Comparison of ENCODE assay signal across 9 cellular contexts in genomic region chr17:36950027-36950426, GRCh38. TPM values are rescaled to one million over a fixed set of nuclear protein-coding genes. Genes with fewer than 3 reads are reported as not detected.
A peak's percentile ranks its signal among the peaks of the same experiment; 100 is the strongest.
DNase-seq lines count a peak whose midpoint lies in the region; ATAC-seq and TF ChIP-seq lines count a peak whose summit lies in the region.
"Had no signal": no experiment of that assay in that cellular context is flagged by ENCODE, and none has a peak within 500 bp of the region (broad histone marks: within the 10 kb centered on the region; RNA-seq: fewer than 3 reads in every experiment).

No MANE protein-coding gene starts in this region.

- H3K27ac Mint-ChIP-seq in Calu3 (ENCODE audit: unreplicated experiment), result peak overlapping the region; percentile 85
- no peak overlapping the region for H3K27ac Mint-ChIP-seq in endodermal cell
- H3K27ac Mint-ChIP-seq in osteocyte (ENCODE audit: unreplicated experiment), result peak overlapping the region; percentile 94

- H3K9ac ChIP-seq in OCI-LY3 (ENCODE audit: low read length) (peak overlapping the region; percentile 92), endodermal cell (ENCODE audit: extremely low read depth, low read length, poor library complexity, severe bottlenecking) (peak overlapping the region; percentile 74)

- CTCF ChIA-PET in Calu3 (lab: Charles Lee), result interaction anchor here (0.6 to 2.1 kb wide), 4 partner anchors 26 to 347 kb away, joined by 3 to 15 read pairs (median 10); no protein-coding TSS in a partner anchor

- H3K4me1 ChIP-seq in OCI-LY3 (ENCODE audit: low read length) (peaks cover 15% of the 10 kb centered on the region), endodermal cell (ENCODE audit: control insufficient read depth, insufficient read depth, low read length) (peaks cover 32% of the 10 kb centered on the region)

- H3K27me3 Mint-ChIP-seq in Calu3 (ENCODE audit: unreplicated experiment), result peaks cover 27% of the 10 kb centered on the region
- peaks cover 26% of the 10 kb centered on the region for H3K27me3 Mint-ChIP-seq in endodermal cell (ENCODE audit: insufficient read depth)
- peaks cover 32% of the 10 kb centered on the region for H3K27me3 Mint-ChIP-seq in osteocyte (ENCODE audit: unreplicated experiment)

- no peak for DNase-seq in Calu3
- DNase-seq in endodermal cell, result no peak
- DNase-seq in osteocyte (ENCODE audit: extremely low spot score, unreplicated experiment), result no peak
- DNase-seq in AG20443 (ENCODE audit: low spot score), result no peak
- no peak for DNase-seq in NCI-H1694 treated with DMSO at 0.1 percent for 48 hours (lab: John Stamatoyannopoulos, UW)

- H4K20me1 ChIP-seq in OCI-LY3 (ENCODE audit: insufficient read depth, low read length), result 0 out of 2 replicates have a peak, but pooled peaks cover 7% of the 10 kb centered on the region

- peak overlapping the region; percentile 79 for H3K4me2 ChIP-seq in OCI-LY3 (ENCODE audit: low read length)

- H3K9me3 ChIP-seq in OCI-LY3 (ENCODE audit: insufficient read depth, low read length) (no peaks in the 10 kb centered on the region), endodermal cell (ENCODE audit: control insufficient read depth, low read length) (no peaks in the 10 kb centered on the region)

- peaks cover 59% of the 10 kb centered on the region for H3K36me3 Mint-ChIP-seq in Calu3 (ENCODE audit: insufficient read depth, unreplicated experiment)
- H3K36me3 Mint-ChIP-seq in endodermal cell (ENCODE audit: low read depth), result peaks cover 46% of the 10 kb centered on the region
- peaks cover 32% of the 10 kb centered on the region for H3K36me3 Mint-ChIP-seq in osteocyte (ENCODE audit: unreplicated experiment)

- peaks cover 9% of the 10 kb centered on the region for H3K27me3 ChIP-seq in OCI-LY3 (ENCODE audit: low read depth, low read length)
- H3K27me3 ChIP-seq in endodermal cell (ENCODE audit: control insufficient read depth, insufficient read depth, low read length, poor library complexity, severe bottlenecking), result peaks cover 21% of the 10 kb centered on the region

- H3K27ac ChIP-seq in OCI-LY3 (ENCODE audit: low read length), result no peak overlapping the region
- no peak overlapping the region for H3K27ac ChIP-seq in endodermal cell (ENCODE audit: low read depth, low read length)

- peak overlapping the region; percentile 90 for H3K4me3 Mint-ChIP-seq in Calu3 (ENCODE audit: low read depth, unreplicated experiment)
- peak overlapping the region; percentile 73 for H3K4me3 Mint-ChIP-seq in endodermal cell
- peak overlapping the region; percentile 95 for H3K4me3 Mint-ChIP-seq in osteocyte (ENCODE audit: unreplicated experiment)

- ATAC-seq in GM21360 (IDR thresholded peaks at IDR 0.05; ENCODE audit: unreplicated experiment) (no peak), GM21528 (IDR thresholded peaks at IDR 0.05; ENCODE audit: low FRiP score, unreplicated experiment) (no peak)

- H3K4me3 ChIP-seq in OCI-LY3 (ENCODE audit: low read length) (peak overlapping the region; percentile 91), endodermal cell (ENCODE audit: low read length) (peak overlapping the region; percentile 94)

- TF ChIP-seq CTCF in Calu3 (IDR thresholded peaks at IDR 0.05; ENCODE audit: unreplicated experiment) (no peak), OCI-LY3 (IDR thresholded peaks at IDR 0.05; ENCODE audit: low read depth, low read length) (no peak), endodermal cell (conservative IDR thresholded peaks at IDR 0.05) (no peak), osteocyte (IDR thresholded peaks at IDR 0.05) (no peak)

- intact Hi-C loops in Calu3 (cut with micrococcal nuclease; ENCODE audit: unreplicated experiment), result no loop called here

- peaks cover 46% of the 10 kb centered on the region for H3K79me2 ChIP-seq in OCI-LY3 (ENCODE audit: low read length)

- no TSS peak for BruUV-seq in Calu3 (replicated peaks; lab: Mats Ljungman, UMichigan)

- 78 to 80% methylated on average over 3 to 8 of the region's 8 CpGs for WGBS in endodermal cell (ENCODE audit: insufficient coverage in 1 of 2, insufficient read length in 1 of 2), 2 experiments

- H3K9me3 Mint-ChIP-seq in Calu3 (ENCODE audit: low read depth, unreplicated experiment) (no peaks in the 10 kb centered on the region), endodermal cell (no peaks in the 10 kb centered on the region), osteocyte (ENCODE audit: unreplicated experiment) (no peaks in the 10 kb centered on the region)

- no peak overlapping the region for H2AFZ ChIP-seq in OCI-LY3 (ENCODE audit: low read depth, low read length)

- H3K36me3 ChIP-seq in OCI-LY3 (replicated peaks; ENCODE audit: low read depth, low read length) (peaks cover 36% of the 10 kb centered on the region), endodermal cell (ENCODE audit: control insufficient read depth, insufficient read depth, low read length) (peaks cover 45% of the 10 kb centered on the region)

- H3K4me1 Mint-ChIP-seq in Calu3 (ENCODE audit: low read depth, unreplicated experiment), result peaks cover 45% of the 10 kb centered on the region
- H3K4me1 Mint-ChIP-seq in endodermal cell, result peaks cover 48% of the 10 kb centered on the region
- H3K4me1 Mint-ChIP-seq in osteocyte (ENCODE audit: unreplicated experiment), result peaks cover 29% of the 10 kb centered on the region

RNA-seq across cellular contexts. Expression of gene AATF, which starts 1.3 kb away (rescaled TPM):
- total RNA-seq in Calu3 (2022) (186 and 209 TPM in 2 replicates), endodermal cell (10 to 100 TPM; 90.7 TPM), osteocyte (39.6 and 42.8 TPM in 2 replicates)
- polyA plus RNA-seq in endodermal cell (2013, experiment 1 of 2), result 37.6 TPM
- 34.2 TPM for polyA plus RNA-seq in endodermal cell (2013, experiment 2 of 2)

RNA-seq across cellular contexts. Expression of gene LHX1, which starts 12.8 kb away (rescaled TPM):
- total RNA-seq in Calu3 (2022) (0.35 and 1.4 TPM in 2 replicates), endodermal cell (100 to 1,000 TPM in 1 of 2 donors, 10 to 100 TPM in 1; 85.9 to 259 TPM), osteocyte (not detected in 2 replicates)
- polyA plus RNA-seq in endodermal cell (2013, experiment 1 of 2), result 9.7 TPM
- polyA plus RNA-seq in endodermal cell (2013, experiment 2 of 2), result 17.6 TPM
- total RNA-seq: lung microvascular endothelial cell had no signal

Comparison
In these comparisons a context has a peak if more than half of its experiments do, and no peak if none do; other contexts are left out.
1. RNA of gene LHX1, which starts 12.8 kb away (total RNA-seq): 85.9 to 259 TPM in endodermal cell; 0.35 to 1.4 TPM in Calu3 and not detected in osteocyte; every median in the first group is over 10 times any median in the second.
2. Peak in every context shown above with its lines, with median percentiles within 50 percentile points of each other: H3K4me3 Mint-ChIP-seq.